1 cellular context compared by ENCODE assay signal in the genomic region with DNA sequence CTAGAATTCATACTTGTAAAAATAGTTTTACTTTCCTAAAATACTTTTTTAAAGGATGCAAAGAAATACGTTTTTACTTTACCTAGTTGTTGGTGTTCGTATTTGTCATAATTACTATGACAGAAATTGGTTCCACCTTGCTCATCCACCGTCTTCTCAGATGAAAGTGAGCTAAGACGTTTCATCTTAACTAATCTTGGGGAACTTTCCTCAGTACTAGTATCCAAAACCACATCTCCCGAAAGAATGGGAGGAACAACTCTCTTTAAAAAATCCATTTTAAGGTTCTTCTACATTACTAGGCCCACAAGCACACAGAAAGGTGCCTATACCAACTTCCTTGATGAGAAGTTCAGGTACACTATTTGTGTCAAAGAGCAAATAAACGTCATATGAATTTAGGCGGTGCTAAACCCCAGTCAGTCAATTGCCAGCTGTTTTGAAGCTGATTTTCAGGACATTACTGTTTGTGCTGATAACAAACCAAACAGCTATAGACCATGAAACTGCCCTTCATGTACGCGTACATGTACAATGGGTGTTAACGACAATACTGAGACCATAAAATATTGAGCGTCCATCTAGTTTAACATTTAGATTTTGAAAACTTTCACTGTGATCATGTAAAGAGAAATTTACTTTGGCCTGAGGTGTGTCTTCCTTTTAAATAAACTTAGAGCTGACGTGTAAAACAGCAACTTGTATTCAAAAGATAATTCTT.
TF ChIP-seq lines count a peak whose summit lies in the region.

No MANE protein-coding gene starts in this region.

TF ChIP-seq in GM23338, 12 proteins besides CTCF, POLR2A, EP300 and RAD21:
- TF ChIP-seq, protein P1, sequence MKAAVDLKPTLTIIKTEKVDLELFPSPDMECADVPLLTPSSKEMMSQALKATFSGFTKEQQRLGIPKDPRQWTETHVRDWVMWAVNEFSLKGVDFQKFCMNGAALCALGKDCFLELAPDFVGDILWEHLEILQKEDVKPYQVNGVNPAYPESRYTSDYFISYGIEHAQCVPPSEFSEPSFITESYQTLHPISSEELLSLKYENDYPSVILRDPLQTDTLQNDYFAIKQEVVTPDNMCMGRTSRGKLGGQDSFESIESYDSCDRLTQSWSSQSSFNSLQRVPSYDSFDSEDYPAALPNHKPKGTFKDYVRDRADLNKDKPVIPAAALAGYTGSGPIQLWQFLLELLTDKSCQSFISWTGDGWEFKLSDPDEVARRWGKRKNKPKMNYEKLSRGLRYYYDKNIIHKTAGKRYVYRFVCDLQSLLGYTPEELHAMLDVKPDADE (IDR thresholded peaks at IDR 0.05), result no peak
- TF ChIP-seq, protein P2, sequence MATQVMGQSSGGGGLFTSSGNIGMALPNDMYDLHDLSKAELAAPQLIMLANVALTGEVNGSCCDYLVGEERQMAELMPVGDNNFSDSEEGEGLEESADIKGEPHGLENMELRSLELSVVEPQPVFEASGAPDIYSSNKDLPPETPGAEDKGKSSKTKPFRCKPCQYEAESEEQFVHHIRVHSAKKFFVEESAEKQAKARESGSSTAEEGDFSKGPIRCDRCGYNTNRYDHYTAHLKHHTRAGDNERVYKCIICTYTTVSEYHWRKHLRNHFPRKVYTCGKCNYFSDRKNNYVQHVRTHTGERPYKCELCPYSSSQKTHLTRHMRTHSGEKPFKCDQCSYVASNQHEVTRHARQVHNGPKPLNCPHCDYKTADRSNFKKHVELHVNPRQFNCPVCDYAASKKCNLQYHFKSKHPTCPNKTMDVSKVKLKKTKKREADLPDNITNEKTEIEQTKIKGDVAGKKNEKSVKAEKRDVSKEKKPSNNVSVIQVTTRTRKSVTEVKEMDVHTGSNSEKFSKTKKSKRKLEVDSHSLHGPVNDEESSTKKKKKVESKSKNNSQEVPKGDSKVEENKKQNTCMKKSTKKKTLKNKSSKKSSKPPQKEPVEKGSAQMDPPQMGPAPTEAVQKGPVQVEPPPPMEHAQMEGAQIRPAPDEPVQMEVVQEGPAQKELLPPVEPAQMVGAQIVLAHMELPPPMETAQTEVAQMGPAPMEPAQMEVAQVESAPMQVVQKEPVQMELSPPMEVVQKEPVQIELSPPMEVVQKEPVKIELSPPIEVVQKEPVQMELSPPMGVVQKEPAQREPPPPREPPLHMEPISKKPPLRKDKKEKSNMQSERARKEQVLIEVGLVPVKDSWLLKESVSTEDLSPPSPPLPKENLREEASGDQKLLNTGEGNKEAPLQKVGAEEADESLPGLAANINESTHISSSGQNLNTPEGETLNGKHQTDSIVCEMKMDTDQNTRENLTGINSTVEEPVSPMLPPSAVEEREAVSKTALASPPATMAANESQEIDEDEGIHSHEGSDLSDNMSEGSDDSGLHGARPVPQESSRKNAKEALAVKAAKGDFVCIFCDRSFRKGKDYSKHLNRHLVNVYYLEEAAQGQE (IDR thresholded peaks at IDR 0.05; ENCODE audit: unreplicated experiment), result no peak
- TF ChIP-seq EZH2 (IDR thresholded peaks at IDR 0.05; ENCODE audit: low read depth, unreplicated experiment) (no peak), POLR2AphosphoS5 (IDR thresholded peaks at IDR 0.05; ENCODE audit: low read depth) (no peak), ZNF331 (CRISPR knock-in tag; IDR thresholded peaks at IDR 0.05; ENCODE audit: low read depth) (no peak), NANOG (IDR thresholded peaks at IDR 0.05; ENCODE audit: borderline replicate concordance) (no peak), CREB1 (CRISPR knock-in tag; IDR thresholded peaks at IDR 0.05; ENCODE audit: low read depth) (no peak), EZH2phosphoT487 (IDR thresholded peaks at IDR 0.05; ENCODE audit: unreplicated experiment) (no peak), JUNB (IDR thresholded peaks at IDR 0.05; ENCODE audit: unreplicated experiment) (no peak), STAT1 (IDR thresholded peaks at IDR 0.05; ENCODE audit: unreplicated experiment) (no peak), ZNF114 (CRISPR knock-in tag; IDR thresholded peaks at IDR 0.05) (no peak)
- TF ChIP-seq, protein P3, sequence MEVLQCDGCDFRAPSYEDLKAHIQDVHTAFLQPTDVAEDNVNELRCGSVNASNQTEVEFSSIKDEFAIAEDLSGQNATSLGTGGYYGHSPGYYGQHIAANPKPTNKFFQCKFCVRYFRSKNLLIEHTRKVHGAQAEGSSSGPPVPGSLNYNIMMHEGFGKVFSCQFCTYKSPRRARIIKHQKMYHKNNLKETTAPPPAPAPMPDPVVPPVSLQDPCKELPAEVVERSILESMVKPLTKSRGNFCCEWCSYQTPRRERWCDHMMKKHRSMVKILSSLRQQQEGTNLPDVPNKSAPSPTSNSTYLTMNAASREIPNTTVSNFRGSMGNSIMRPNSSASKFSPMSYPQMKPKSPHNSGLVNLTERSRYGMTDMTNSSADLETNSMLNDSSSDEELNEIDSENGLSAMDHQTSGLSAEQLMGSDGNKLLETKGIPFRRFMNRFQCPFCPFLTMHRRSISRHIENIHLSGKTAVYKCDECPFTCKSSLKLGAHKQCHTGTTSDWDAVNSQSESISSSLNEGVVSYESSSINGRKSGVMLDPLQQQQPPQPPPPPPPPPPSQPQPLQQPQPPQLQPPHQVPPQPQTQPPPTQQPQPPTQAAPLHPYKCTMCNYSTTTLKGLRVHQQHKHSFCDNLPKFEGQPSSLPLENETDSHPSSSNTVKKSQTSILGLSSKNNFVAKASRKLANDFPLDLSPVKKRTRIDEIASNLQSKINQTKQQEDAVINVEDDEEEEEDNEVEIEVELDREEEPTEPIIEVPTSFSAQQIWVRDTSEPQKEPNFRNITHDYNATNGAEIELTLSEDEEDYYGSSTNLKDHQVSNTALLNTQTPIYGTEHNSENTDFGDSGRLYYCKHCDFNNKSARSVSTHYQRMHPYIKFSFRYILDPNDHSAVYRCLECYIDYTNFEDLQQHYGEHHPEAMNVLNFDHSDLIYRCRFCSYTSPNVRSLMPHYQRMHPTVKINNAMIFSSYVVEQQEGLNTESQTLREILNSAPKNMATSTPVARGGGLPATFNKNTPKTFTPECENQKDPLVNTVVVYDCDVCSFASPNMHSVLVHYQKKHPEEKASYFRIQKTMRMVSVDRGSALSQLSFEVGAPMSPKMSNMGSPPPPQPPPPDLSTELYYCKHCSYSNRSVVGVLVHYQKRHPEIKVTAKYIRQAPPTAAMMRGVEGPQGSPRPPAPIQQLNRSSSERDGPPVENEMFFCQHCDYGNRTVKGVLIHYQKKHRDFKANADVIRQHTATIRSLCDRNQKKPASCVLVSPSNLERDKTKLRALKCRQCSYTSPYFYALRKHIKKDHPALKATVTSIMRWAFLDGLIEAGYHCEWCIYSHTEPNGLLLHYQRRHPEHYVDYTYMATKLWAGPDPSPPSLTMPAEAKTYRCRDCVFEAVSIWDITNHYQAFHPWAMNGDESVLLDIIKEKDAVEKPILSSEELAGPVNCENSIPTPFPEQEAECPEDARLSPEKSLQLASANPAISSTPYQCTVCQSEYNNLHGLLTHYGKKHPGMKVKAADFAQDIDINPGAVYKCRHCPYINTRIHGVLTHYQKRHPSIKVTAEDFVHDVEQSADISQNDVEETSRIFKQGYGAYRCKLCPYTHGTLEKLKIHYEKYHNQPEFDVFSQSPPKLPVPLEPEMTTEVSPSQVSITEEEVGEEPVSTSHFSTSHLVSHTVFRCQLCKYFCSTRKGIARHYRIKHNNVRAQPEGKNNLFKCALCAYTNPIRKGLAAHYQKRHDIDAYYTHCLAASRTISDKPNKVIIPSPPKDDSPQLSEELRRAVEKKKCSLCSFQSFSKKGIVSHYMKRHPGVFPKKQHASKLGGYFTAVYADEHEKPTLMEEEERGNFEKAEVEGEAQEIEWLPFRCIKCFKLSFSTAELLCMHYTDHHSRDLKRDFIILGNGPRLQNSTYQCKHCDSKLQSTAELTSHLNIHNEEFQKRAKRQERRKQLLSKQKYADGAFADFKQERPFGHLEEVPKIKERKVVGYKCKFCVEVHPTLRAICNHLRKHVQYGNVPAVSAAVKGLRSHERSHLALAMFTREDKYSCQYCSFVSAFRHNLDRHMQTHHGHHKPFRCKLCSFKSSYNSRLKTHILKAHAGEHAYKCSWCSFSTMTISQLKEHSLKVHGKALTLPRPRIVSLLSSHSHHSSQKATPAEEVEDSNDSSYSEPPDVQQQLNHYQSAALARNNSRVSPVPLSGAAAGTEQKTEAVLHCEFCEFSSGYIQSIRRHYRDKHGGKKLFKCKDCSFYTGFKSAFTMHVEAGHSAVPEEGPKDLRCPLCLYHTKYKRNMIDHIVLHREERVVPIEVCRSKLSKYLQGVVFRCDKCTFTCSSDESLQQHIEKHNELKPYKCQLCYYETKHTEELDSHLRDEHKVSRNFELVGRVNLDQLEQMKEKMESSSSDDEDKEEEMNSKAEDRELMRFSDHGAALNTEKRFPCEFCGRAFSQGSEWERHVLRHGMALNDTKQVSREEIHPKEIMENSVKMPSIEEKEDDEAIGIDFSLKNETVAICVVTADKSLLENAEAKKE (CRISPR knock-in tag; IDR thresholded peaks at IDR 0.05), result no peak
